In the genomic region with DNA sequence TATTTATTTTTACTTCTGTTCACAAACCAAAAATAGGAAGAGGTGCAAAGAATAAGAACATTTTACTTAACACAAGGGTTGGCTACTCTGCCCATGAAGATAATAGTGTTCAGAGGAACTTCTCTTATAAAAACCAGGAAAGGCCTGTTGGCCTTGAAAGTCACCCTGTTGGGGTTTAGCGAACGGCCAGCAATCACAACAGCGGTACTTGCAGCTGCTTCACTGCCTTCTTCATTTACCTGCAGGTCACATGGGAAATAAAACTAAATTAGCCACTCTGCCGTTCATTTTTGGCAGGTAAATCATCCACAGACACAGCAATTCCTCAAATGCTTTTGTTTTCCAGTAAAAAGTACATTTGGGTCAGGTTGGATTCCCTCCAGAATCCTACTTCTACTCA, we compare ENCODE assay signal across 21 cellular contexts. TPM values are rescaled to one million over a fixed set of nuclear protein-coding genes. Genes with fewer than 3 reads are reported as not detected.
"Had no signal": no experiment of that assay in that cellular context is flagged by ENCODE, and none has a peak within 500 bp of the region (broad histone marks: within the 10 kb centered on the region; RNA-seq: fewer than 3 reads in every experiment).

No MANE protein-coding gene starts in this region.

- H3K4me1 ChIP-seq: esophagus muscularis mucosa, left ventricle myocardium inferior, lower lobe of right lung, neural progenitor cell, prostate gland, right lobe of liver, tibial nerve, upper lobe of right lung had no signal

- H3K36me3 ChIP-seq: esophagus muscularis mucosa, gastrocnemius medialis, lower lobe of right lung, neural progenitor cell, ovary, prostate gland, upper lobe of right lung had no signal

- H3K27ac ChIP-seq: epithelial cell of prostate, esophagus muscularis mucosa, gastrocnemius medialis, left ventricle myocardium inferior, lower lobe of right lung, neural progenitor cell, ovary, prostate gland, right lobe of liver, tibial nerve, upper lobe of right lung had no signal

- H3K27me3 ChIP-seq: esophagus muscularis mucosa, gastrocnemius medialis, neural progenitor cell, ovary, right lobe of liver, tibial nerve, upper lobe of right lung had no signal

- DNase-seq: effector memory CD4-positive, alpha-beta T cell; gastrocnemius medialis; glutamatergic neuron; islet precursor cell; left ventricle myocardium inferior; lower lobe of right lung; nucleus accumbens; ovary; retina; right lobe of liver; stimulated activated CD4-positive, alpha-beta T cell treated with anti-CD3 and anti-CD28 coated beads, Interleukin-4, amount 100 ng/mL, for 1 hour; stimulated activated CD8-positive, alpha-beta memory T cell treated with anti-CD3 and anti-CD28 coated beads, Interleukin-4, amount 100 ng/mL, for 48 hours; stimulated activated naive CD8-positive, alpha-beta T cell treated with anti-CD3 and anti-CD28 coated beads, Interleukin-15, Interleukin-2, amounts not matched to agents 100 U/mL and 50 U/mL, for 24 hours; upper lobe of right lung had no signal

- H3K9ac ChIP-seq: neural progenitor cell had no signal

- H3K9me3 ChIP-seq: esophagus muscularis mucosa, gastrocnemius medialis, left ventricle myocardium inferior, lower lobe of right lung, ovary, prostate gland, right lobe of liver, tibial nerve, upper lobe of right lung had no signal

- H3K4me3 ChIP-seq: esophagus muscularis mucosa, gastrocnemius medialis, left ventricle myocardium inferior, lower lobe of right lung, neural progenitor cell, ovary, prostate gland, right lobe of liver, tibial nerve, upper lobe of right lung had no signal

RNA-seq across cellular contexts. Expression of a gene that starts 13.3 kb away (rescaled TPM):
- total RNA-seq: esophagus muscularis mucosa, fibroblast of villous mesenchyme, left ventricle myocardium inferior, prostate gland, temporal lobe, tibial nerve, upper lobe of right lung had no signal
